ENCODE assay signal across 1 cellular context in genomic region chr10:102230861-102231356, GRCh38.
TF ChIP-seq lines count a peak whose summit lies in the region.

No MANE protein-coding gene starts in this region.

TF ChIP-seq in A549, 52 proteins besides CTCF, POLR2A, EP300 and RAD21 (continued from another document):
- no peak for TF ChIP-seq HMGXB4 (CRISPR knock-in tag; IDR thresholded peaks at IDR 0.05; ENCODE audit: borderline replicate concordance)
